Comparison of ENCODE assay signal across 8 cellular contexts in genomic region chr22:50627914-50628542, GRCh38. TPM values are rescaled to one million over a fixed set of nuclear protein-coding genes. Genes with fewer than 3 reads are reported as not detected.
DNase-seq lines count a peak whose midpoint lies in the region; ATAC-seq and TF ChIP-seq lines count a peak whose summit lies in the region.

ARSA (minus strand) TSS chr22:50628152; CDS start chr22:50627779, 373 bp downstream.

- peaks cover 9% of the 10 kb centered on the region for H3K4me1 Mint-ChIP-seq in progenitor cell of endocrine pancreas (ENCODE audit: low read depth)

- peak within 1 kb of the TSS; percentile 86 for H3K4me3 ChIP-seq in LNCaP clone FGC (ENCODE audit: low read depth, low read length)
- peak within 1 kb of the TSS; percentile 65 for H3K4me3 ChIP-seq in upper lobe of right lung

- peak within 1 kb of the TSS; percentile 86 for H3K4me3 Mint-ChIP-seq in progenitor cell of endocrine pancreas (ENCODE audit: low read depth)

- intact Hi-C loops in left cardiac atrium (cut with DNase I) (no loop called here), upper lobe of right lung (cut with DNase I) (no loop called here)

- H3K27ac ChIP-seq in adipose tissue (ENCODE audit: low read depth, low read length) (no peak within 1 kb of the TSS), upper lobe of right lung (peak within 1 kb of the TSS; percentile 79)

- peaks cover 1% of the 10 kb centered on the region for H3K36me3 Mint-ChIP-seq in progenitor cell of endocrine pancreas (ENCODE audit: insufficient read depth)

- no peaks in the 10 kb centered on the region for H3K9me3 ChIP-seq in upper lobe of right lung

- peaks cover 6% of the 10 kb centered on the region for H3K27me3 Mint-ChIP-seq in progenitor cell of endocrine pancreas

- peaks cover 5% of the 10 kb centered on the region for H3K4me1 ChIP-seq in upper lobe of right lung

- H3K27ac Mint-ChIP-seq in progenitor cell of endocrine pancreas: peak within 1 kb of the TSS; percentile 89

- ATAC-seq in GM21786 (IDR thresholded peaks at IDR 0.05; ENCODE audit: unreplicated experiment) (peak; percentile 62), left cardiac atrium (peak; percentile 94 to 96), upper lobe of right lung (peak; percentile 94)

- H3K36me3 ChIP-seq in upper lobe of right lung: no peaks in the 10 kb centered on the region

- no peaks in the 10 kb centered on the region for H3K9me3 Mint-ChIP-seq in progenitor cell of endocrine pancreas (ENCODE audit: low read depth)

- H3K27me3 ChIP-seq in upper lobe of right lung: no peaks in the 10 kb centered on the region

- DNase-seq in EH (ENCODE audit: low read depth): peak; percentile 90
- no peak for DNase-seq in LNCaP clone FGC (ENCODE audit: low read depth)
- DNase-seq in T follicular helper cell (ENCODE audit: low read depth): peak; percentile 65
- peak; percentile 89 for DNase-seq in left cardiac atrium
- DNase-seq in progenitor cell of endocrine pancreas (ENCODE audit: low spot score, unreplicated experiment): peak; percentile 51
- peak; percentile 92 for DNase-seq in upper lobe of right lung

- peak; percentile 49 for TF ChIP-seq CTCF in LNCaP clone FGC (IDR thresholded peaks at IDR 0.05; ENCODE audit: control insufficient read depth, extremely low read depth, insufficient read depth)
- TF ChIP-seq CTCF in progenitor cell of endocrine pancreas (IDR thresholded peaks at IDR 0.05; ENCODE audit: unreplicated experiment): no peak
- peak; percentile 31 for TF ChIP-seq CTCF in upper lobe of right lung (IDR thresholded peaks at IDR 0.05)

- WGBS in adipose tissue, 3 donors: 0% methylated on average over 54 to 67 of the region's 70 CpGs

RNA-seq across cellular contexts. Expression of gene ARSA, which starts in this region (rescaled TPM):
- 10 to 100 TPM; 24.9 to 56.2 (median 44.1) TPM for polyA plus RNA-seq in adipose tissue
- total RNA-seq in left cardiac atrium: 10 to 100 TPM; 27.0 to 32.5 TPM
- 36.2 and 37.1 TPM in 2 replicates for total RNA-seq in progenitor cell of endocrine pancreas
- 46.4 TPM for total RNA-seq in upper lobe of right lung
